ENCODE assay signal across 19 cellular contexts in genomic region chr10:63668081-63668480, GRCh38.
A peak's percentile ranks its signal among the peaks of the same experiment; 100 is the strongest.
DNase-seq lines count a peak whose midpoint lies in the region; ATAC-seq and TF ChIP-seq lines count a peak whose summit lies in the region.
"Had no signal": no experiment of that assay in that cellular context is flagged by ENCODE, and none has a peak within 500 bp of the region (broad histone marks: within the 10 kb centered on the region; RNA-seq: fewer than 3 reads in every experiment).

No MANE protein-coding gene starts in this region.

- ATAC-seq in HG02938 (IDR thresholded peaks at IDR 0.05; ENCODE audit: unreplicated experiment) (no peak), left colon (no peak)
- ATAC-seq: GM12878, HCT116 had no signal

- H3K27me3 ChIP-seq in fibroblast of lung (ENCODE audit: control insufficient read depth, insufficient read depth, low read length), result no peaks in the 10 kb centered on the region
- H3K27me3 ChIP-seq in vagina, result no peaks in the 10 kb centered on the region
- H3K27me3 ChIP-seq: BE2C, SJSA1 had no signal

- H3K27ac ChIP-seq in fibroblast of lung (ENCODE audit: insufficient read depth, low read length), result no peak overlapping the region
- peak overlapping the region; percentile 51 for H3K27ac ChIP-seq in vagina
- H3K27ac ChIP-seq: SJSA1 had no signal

- no peaks in the 10 kb centered on the region; the same call in 1 of the 2 replicates for H3K27me3 Mint-ChIP-seq in HFFc6 (ENCODE audit: insufficient read depth)
- peaks cover 4% of the 10 kb centered on the region for H3K27me3 Mint-ChIP-seq in nephron (ENCODE audit: low read depth)
- H3K27me3 Mint-ChIP-seq: CD4-positive, alpha-beta T cell had no signal

- H3K36me3 ChIP-seq in fibroblast of lung (ENCODE audit: control insufficient read depth, insufficient read depth, low read length) (no peaks in the 10 kb centered on the region), vagina (no peaks in the 10 kb centered on the region)
- H3K36me3 ChIP-seq: BE2C, SJSA1 had no signal

- no peak overlapping the region for H3K9ac ChIP-seq in fibroblast of lung (ENCODE audit: insufficient read depth, low read length)

- no peaks in the 10 kb centered on the region for H3K9me3 ChIP-seq in fibroblast of lung (ENCODE audit: control insufficient read depth, insufficient read depth, low read depth, low read length)
- no peaks in the 10 kb centered on the region for H3K9me3 ChIP-seq in vagina
- H3K9me3 ChIP-seq: BE2C, SJSA1 had no signal

- H3K4me2 ChIP-seq in fibroblast of lung (ENCODE audit: extremely low read depth, insufficient read depth, low read length), result no peak overlapping the region

- H3K4me1 ChIP-seq in fibroblast of lung (ENCODE audit: control insufficient read depth, extremely low read depth, insufficient read depth, low read length) (peaks cover 20% of the 10 kb centered on the region), vagina (peaks cover 41% of the 10 kb centered on the region)

- DNase-seq in HFFc6 (no peak), fibroblast of lung (ENCODE audit: low read depth in 2 of 2) (peak; percentile 37 to 53), vagina (ENCODE audit: extremely low spot score in 2 of 2) (no peak), left colon (no peak)
- DNase-seq in activated naive CD4-positive, alpha-beta T cell (lab: John Stamatoyannopoulos, UW), result no peak
- DNase-seq: BE2C; CD4-positive, alpha-beta T cell; DND-41; GDM1; KG1; NCI-H1048; NCI-H1436 treated with DMSO at 0.1 percent for 48 hours; NCI-H2029 treated with DMSO at 0.1 percent for 48 hours; NCI-H510A treated with DMSO at 0.1 percent for 48 hours had no signal

- no peak overlapping the region for H2AFZ ChIP-seq in fibroblast of lung (ENCODE audit: low read length)

- no peaks in the 10 kb centered on the region for H3K79me2 ChIP-seq in fibroblast of lung (ENCODE audit: control insufficient read depth, insufficient read depth, low read length)

- H3K27ac Mint-ChIP-seq in HFFc6, result peak overlapping the region; percentile 1; the same call in 1 of the 2 replicates
- H3K27ac Mint-ChIP-seq in nephron, result peak overlapping the region; percentile 85 to 94 (median 87)
- H3K27ac Mint-ChIP-seq: CD4-positive, alpha-beta T cell had no signal

- no peaks in the 10 kb centered on the region for H3K9me3 Mint-ChIP-seq in HFFc6
- H3K9me3 Mint-ChIP-seq in nephron, result no peaks in the 10 kb centered on the region
- H3K9me3 Mint-ChIP-seq: CD4-positive, alpha-beta T cell had no signal

- no peaks in the 10 kb centered on the region for H4K20me1 ChIP-seq in fibroblast of lung (ENCODE audit: control insufficient read depth, extremely low read depth, insufficient read depth, low read length)

- H3K4me1 Mint-ChIP-seq in HFFc6 (ENCODE audit: low read depth), result peaks cover 58% of the 10 kb centered on the region
- H3K4me1 Mint-ChIP-seq in nephron, result peaks cover 63% of the 10 kb centered on the region

- TF ChIP-seq POLR2A in vagina (IDR thresholded peaks at IDR 0.05), result no peak

- H3K4me3 ChIP-seq in fibroblast of lung (replicated peaks in 1 of 4; ENCODE audit: control extremely low read depth in 1 of 4, insufficient read depth in 1 of 4, low read depth in 3 of 4, low read length in 4 of 4), result no peak overlapping the region
- no peak overlapping the region for H3K4me3 ChIP-seq in vagina
- H3K4me3 ChIP-seq: GM12878, SJSA1 had no signal

- no peak overlapping the region for H3K4me3 Mint-ChIP-seq in HFFc6
- no peak overlapping the region for H3K4me3 Mint-ChIP-seq in nephron
- H3K4me3 Mint-ChIP-seq: CD4-positive, alpha-beta T cell had no signal

- H3K36me3 Mint-ChIP-seq in HFFc6 (ENCODE audit: low read depth), result no peaks in the 10 kb centered on the region
- H3K36me3 Mint-ChIP-seq in nephron (ENCODE audit: low read depth), result no peaks in the 10 kb centered on the region

- intact Hi-C loops in vagina (cut with DNase I) (loop anchor here (5.0 kb wide), 1 partner anchor 36 kb away; no protein-coding TSS in a partner anchor), left colon (cut with DNase I, micrococcal nuclease) (no loop called here)

- TF ChIP-seq CTCF in HFFc6 (IDR thresholded peaks at IDR 0.05) (no peak), fibroblast of lung (conservative IDR thresholded peaks at IDR 0.05 in 1 of 2, IDR thresholded peaks at IDR 0.05 in 1 of 2; ENCODE audit: low read depth in 1 of 2, low read length in 2 of 2) (no peak), nephron (IDR thresholded peaks at IDR 0.05; ENCODE audit: unreplicated experiment in 3 of 3) (no peak), vagina (IDR thresholded peaks at IDR 0.05) (no peak)

Comparison
In these comparisons a context has a peak if more than half of its experiments do, and no peak if none do; other contexts are left out.
1. DNase-seq: peak in fibroblast of lung (2 of 2); none in HFFc6 (single experiment), vagina (0 of 2), left colon (0 of 2) and activated naive CD4-positive, alpha-beta T cell (0 of 4).